In genomic region chr1:226708342-226708780, GRCh38 we compare ENCODE assay signal across 8 cellular contexts. TPM values are rescaled to one million over a fixed set of nuclear protein-coding genes. Genes with fewer than 3 reads are reported as not detected.
DNase-seq lines count a peak whose midpoint lies in the region.

No MANE protein-coding gene starts in this region.

- H3K4me3 ChIP-seq in stomach smooth muscle (ENCODE audit: low read length in 2 of 2) = no peak overlapping the region

- peak overlapping the region; percentile 88 for H3K27ac ChIP-seq in stomach smooth muscle (ENCODE audit: low read length)

- POLR2A ChIA-PET in activated CD4-positive, alpha-beta T cell treated with anti-CD3 and anti-CD28 coated beads, Interleukin-2, amount 10 ng/mL, durations not matched to agents 7 days and 5 days (lab: Charles Lee) = no interaction called here

- peak overlapping the region in 1 of 2 donors; percentile 22 for H3K9ac ChIP-seq in stomach smooth muscle (ENCODE audit: low read length in 2 of 2)

- H3K27me3 ChIP-seq in stomach smooth muscle (ENCODE audit: control insufficient read depth in 1 of 2, insufficient read depth in 2 of 2, low read length in 2 of 2) = no peaks in the 10 kb centered on the region

- H3K27me3 Mint-ChIP-seq in activated T-cell treated with anti-CD3 and anti-CD28 coated beads, Interleukin-2, amount 50 U/mL, for 24 hours = no peaks in the 10 kb centered on the region
- H3K27me3 Mint-ChIP-seq in activated CD4-positive, alpha-beta T cell treated with anti-CD3 and anti-CD28 coated beads, Interleukin-2, amount 10 ng/mL, durations not matched to agents 7 days and 5 days = peaks cover 2% of the 10 kb centered on the region

- H3K4me1 Mint-ChIP-seq in activated T-cell treated with anti-CD3 and anti-CD28 coated beads, Interleukin-2, amount 50 U/mL, for 24 hours (ENCODE audit: low read depth) = peaks cover 92% of the 10 kb centered on the region
- H3K4me1 Mint-ChIP-seq in activated CD4-positive, alpha-beta T cell treated with anti-CD3 and anti-CD28 coated beads, Interleukin-2, amount 10 ng/mL, durations not matched to agents 7 days and 5 days = peaks cover 84% of the 10 kb centered on the region

- no peak for DNase-seq in activated T-cell treated with anti-CD3 and anti-CD28 coated beads, Interleukin-2, amount 50 U/mL, for 24 hours
- no peak for DNase-seq in activated T-cell treated with anti-CD3 and anti-CD28 coated beads, Interleukin-2, amount 50 U/mL, for 48 hours
- DNase-seq in activated CD4-positive, alpha-beta T cell treated with anti-CD3 and anti-CD28 coated beads, Interleukin-2, amount 10 ng/mL, durations not matched to agents 7 days and 5 days = no peak
- DNase-seq in fibroblast of the conjunctiva (ENCODE audit: low read depth) (peak; percentile 60), NCI-H187 (lab: John Stamatoyannopoulos, UW) (no peak), NCI-H2081 (lab: John Stamatoyannopoulos, UW) (no peak), activated gamma-delta T cell (lab: John Stamatoyannopoulos, UW) (no peak)

- peak overlapping the region; percentile 98 for H3K27ac Mint-ChIP-seq in activated T-cell treated with anti-CD3 and anti-CD28 coated beads, Interleukin-2, amount 50 U/mL, for 24 hours
- peak overlapping the region; percentile 88 for H3K27ac Mint-ChIP-seq in activated CD4-positive, alpha-beta T cell treated with anti-CD3 and anti-CD28 coated beads, Interleukin-2, amount 10 ng/mL, durations not matched to agents 7 days and 5 days

- H3K36me3 Mint-ChIP-seq in activated T-cell treated with anti-CD3 and anti-CD28 coated beads, Interleukin-2, amount 50 U/mL, for 24 hours (ENCODE audit: low read depth) = peaks cover 65% of the 10 kb centered on the region
- H3K36me3 Mint-ChIP-seq in activated CD4-positive, alpha-beta T cell treated with anti-CD3 and anti-CD28 coated beads, Interleukin-2, amount 10 ng/mL, durations not matched to agents 7 days and 5 days (ENCODE audit: low read depth) = peaks cover 55% of the 10 kb centered on the region

- H3K36me3 ChIP-seq in stomach smooth muscle (ENCODE audit: control insufficient read depth in 2 of 2, insufficient read depth in 2 of 2, low read length in 2 of 2) = peaks cover 2 to 3% of the 10 kb centered on the region in 2 donors

- H3K9me3 Mint-ChIP-seq in activated T-cell treated with anti-CD3 and anti-CD28 coated beads, Interleukin-2, amount 50 U/mL, for 24 hours = no peaks in the 10 kb centered on the region
- H3K9me3 Mint-ChIP-seq in activated CD4-positive, alpha-beta T cell treated with anti-CD3 and anti-CD28 coated beads, Interleukin-2, amount 10 ng/mL, durations not matched to agents 7 days and 5 days = no peaks in the 10 kb centered on the region

- peaks cover 67% of the 10 kb centered on the region for H3K4me1 ChIP-seq in stomach smooth muscle (ENCODE audit: control insufficient read depth, insufficient read depth, low read length)

- CTCF ChIA-PET in activated CD4-positive, alpha-beta T cell treated with anti-CD3 and anti-CD28 coated beads, Interleukin-2, amount 10 ng/mL, durations not matched to agents 7 days and 5 days (lab: Charles Lee) = interaction anchor here (0.8 to 1.8 kb wide), 4 partner anchors 9 to 21 kb away, joined by 3 to 6 read pairs (median 4); no protein-coding TSS in a partner anchor

- no peaks in the 10 kb centered on the region for H3K9me3 ChIP-seq in stomach smooth muscle (ENCODE audit: control insufficient read depth in 2 of 2, low read length in 2 of 2)

- peak overlapping the region; percentile 54 for H3K4me3 Mint-ChIP-seq in activated T-cell treated with anti-CD3 and anti-CD28 coated beads, Interleukin-2, amount 50 U/mL, for 24 hours
- no peak overlapping the region for H3K4me3 Mint-ChIP-seq in activated CD4-positive, alpha-beta T cell treated with anti-CD3 and anti-CD28 coated beads, Interleukin-2, amount 10 ng/mL, durations not matched to agents 7 days and 5 days

RNA-seq across cellular contexts. Expression of gene ITPKB, which starts 30.7 kb away (rescaled TPM):
- 10 to 100 TPM; 61.1 to 64.0 TPM for total RNA-seq in activated CD4-positive, alpha-beta T cell treated with anti-CD3 and anti-CD28 coated beads, Interleukin-2, amount 10 ng/mL, durations not matched to agents 7 days and 5 days
